Comparison of ENCODE assay signal across 1 cellular context in genomic region chr14:89921346-89921745, GRCh38.
TF ChIP-seq lines count a peak whose summit lies in the region.

No MANE protein-coding gene starts in this region.

TF ChIP-seq in SK-N-SH treated with all-trans-retinoic acid at 6 μM for 48 hours, 23 proteins besides CTCF, POLR2A, EP300 and RAD21 (continued from another document):
- TF ChIP-seq ISL1 (CRISPR knock-in tag; IDR thresholded peaks at IDR 0.05) (no peak), ZC3H10 (CRISPR knock-in tag; IDR thresholded peaks at IDR 0.05) (no peak), BACH2 (CRISPR knock-in tag; IDR thresholded peaks at IDR 0.05; ENCODE audit: borderline replicate concordance) (no peak), SNAI2 (CRISPR knock-in tag; IDR thresholded peaks at IDR 0.05) (no peak), ZNF8 (CRISPR knock-in tag; IDR thresholded peaks at IDR 0.05) (no peak), RARB (CRISPR knock-in tag; IDR thresholded peaks at IDR 0.05) (no peak), ESRRG (CRISPR knock-in tag; IDR thresholded peaks at IDR 0.05) (no peak), ARNTL (CRISPR knock-in tag; IDR thresholded peaks at IDR 0.05; ENCODE audit: borderline replicate concordance, low read depth) (no peak), ZFP3 (CRISPR knock-in tag; IDR thresholded peaks at IDR 0.05) (no peak), ZNF565 (CRISPR knock-in tag; conservative IDR thresholded peaks at IDR 0.05; ENCODE audit: low read depth) (no peak)
TF ChIP-seq in SK-N-SH treated with all-trans-retinoic acid at 6 μM for 48 hours: peak in this region for 0.
